Comparison of ENCODE assay signal across 8 cellular contexts in genomic region chr4:143337600-143338287, GRCh38. TPM values are rescaled to one million over a fixed set of nuclear protein-coding genes. Genes with fewer than 3 reads are reported as not detected.
DNase-seq lines count a peak whose midpoint lies in the region; ATAC-seq and TF ChIP-seq lines count a peak whose summit lies in the region.

No MANE protein-coding gene starts in this region.

- H3K27me3 Mint-ChIP-seq in CD8-positive, alpha-beta memory T cell, result peaks cover 42 to 57% of the 10 kb centered on the region in 2 donors
- peaks cover 46% of the 10 kb centered on the region for H3K27me3 Mint-ChIP-seq in activated T-helper 2 cell treated with anti-CD3 and anti-CD28 coated beads, Interferon-gamma antibody, Interleukin-2, Interleukin-4, amounts not matched to agents 10 μg/mL and 5 μg/mL and 100 μg/mL, durations not matched to agents 14 hours and 24 hours and 36 hours (ENCODE audit: low read depth)
- H3K27me3 Mint-ChIP-seq in osteocyte (ENCODE audit: unreplicated experiment), result no peaks in the 10 kb centered on the region

- CTCF ChIA-PET in CD8-positive, alpha-beta memory T cell (lab: Charles Lee), result no interaction called here

- peak in 1 of 12 donors; percentile 25 for TF ChIP-seq CTCF in heart left ventricle (IDR thresholded peaks at IDR 0.05)
- no peak for TF ChIP-seq CTCF in osteocyte (IDR thresholded peaks at IDR 0.05)

- H3K27ac ChIP-seq in CD8-positive, alpha-beta memory T cell (ENCODE audit: low read depth, low read length), result peak overlapping the region; percentile 24
- H3K27ac ChIP-seq in heart left ventricle, result peak overlapping the region in 11 of 12 donors; percentile 91 to 99 (median 95)

- DNase-seq in CD8-positive, alpha-beta memory T cell, result no peak
- DNase-seq in HUDEP-2 (lab: John Stamatoyannopoulos, UW; ENCODE audit: unreplicated experiment in 76 of 76) (peak in 57 of 76 experiments; percentile 4 to 63 (median 32)), heart left ventricle (peak; percentile 58 to 75 (median 67)), osteocyte (ENCODE audit: extremely low spot score, unreplicated experiment) (no peak), cerebellar nuclear complex (lab: John Stamatoyannopoulos, UW) (no peak)
- no peak for DNase-seq in activated T-helper 2 cell treated with anti-CD3 and anti-CD28 coated beads, Interferon-gamma antibody, Interleukin-2, Interleukin-4, amounts not matched to agents 10 μg/mL and 5 μg/mL and 100 μg/mL, durations not matched to agents 14 hours and 24 hours and 36 hours (ENCODE audit: low spot score)

- TF ChIP-seq POLR2A in heart left ventricle (IDR thresholded peaks at IDR 0.05), result no peak

- H3K27ac Mint-ChIP-seq in CD8-positive, alpha-beta memory T cell, result peak overlapping the region in 3 of 8 donors; percentile 18 to 82 (median 68)
- no peak overlapping the region for H3K27ac Mint-ChIP-seq in activated T-helper 2 cell treated with anti-CD3 and anti-CD28 coated beads, Interferon-gamma antibody, Interleukin-2, Interleukin-4, amounts not matched to agents 10 μg/mL and 5 μg/mL and 100 μg/mL, durations not matched to agents 14 hours and 24 hours and 36 hours
- H3K27ac Mint-ChIP-seq in osteocyte (ENCODE audit: unreplicated experiment), result peak overlapping the region; percentile 95

- H3K36me3 ChIP-seq in CD8-positive, alpha-beta memory T cell (ENCODE audit: insufficient read depth, low read length), result no peaks in the 10 kb centered on the region
- no peaks in the 10 kb centered on the region for H3K36me3 ChIP-seq in heart left ventricle

- peaks cover 0 to 1% (median 0%) of the 10 kb centered on the region in 5 donors for H3K9me3 Mint-ChIP-seq in CD8-positive, alpha-beta memory T cell
- H3K9me3 Mint-ChIP-seq in activated T-helper 2 cell treated with anti-CD3 and anti-CD28 coated beads, Interferon-gamma antibody, Interleukin-2, Interleukin-4, amounts not matched to agents 10 μg/mL and 5 μg/mL and 100 μg/mL, durations not matched to agents 14 hours and 24 hours and 36 hours, result no peaks in the 10 kb centered on the region
- H3K9me3 Mint-ChIP-seq in osteocyte (ENCODE audit: unreplicated experiment), result no peaks in the 10 kb centered on the region

- H3K4me1 Mint-ChIP-seq in CD8-positive, alpha-beta memory T cell, result peaks cover 4 to 15% (median 12%) of the 10 kb centered on the region in 3 donors
- H3K4me1 Mint-ChIP-seq in activated T-helper 2 cell treated with anti-CD3 and anti-CD28 coated beads, Interferon-gamma antibody, Interleukin-2, Interleukin-4, amounts not matched to agents 10 μg/mL and 5 μg/mL and 100 μg/mL, durations not matched to agents 14 hours and 24 hours and 36 hours (ENCODE audit: low read depth), result peaks cover 6% of the 10 kb centered on the region
- peaks cover 35% of the 10 kb centered on the region for H3K4me1 Mint-ChIP-seq in osteocyte (ENCODE audit: unreplicated experiment)

- H3K4me3 ChIP-seq in CD8-positive, alpha-beta memory T cell (ENCODE audit: low read length), result peak overlapping the region; percentile 41
- peak overlapping the region; percentile 64 to 99 (median 94) for H3K4me3 ChIP-seq in heart left ventricle

- intact Hi-C loops in activated T-helper 2 cell treated with anti-CD3 and anti-CD28 coated beads, Interferon-gamma antibody, Interleukin-2, Interleukin-4, amounts not matched to agents 10 μg/mL and 5 μg/mL and 100 μg/mL, durations not matched to agents 14 hours and 24 hours and 36 hours (cut with micrococcal nuclease), result loop anchor here (1.0 to 2.0 kb wide), 2 partner anchors 153 to 176 kb away; partner anchors contain the start of genes SMARCA5 and USP38
- intact Hi-C loops in heart left ventricle (cut with DNase I), result loop anchor here (2.0 to 10.0 kb wide), 21 partner anchors 40 to 177 kb away; partner anchors contain the start of gene SMARCA5 (in 2 of the 10)

- H3K4me3 Mint-ChIP-seq in CD8-positive, alpha-beta memory T cell, result peak overlapping the region; percentile 64 to 92 (median 86)
- peak overlapping the region; percentile 88 for H3K4me3 Mint-ChIP-seq in activated T-helper 2 cell treated with anti-CD3 and anti-CD28 coated beads, Interferon-gamma antibody, Interleukin-2, Interleukin-4, amounts not matched to agents 10 μg/mL and 5 μg/mL and 100 μg/mL, durations not matched to agents 14 hours and 24 hours and 36 hours (ENCODE audit: low read depth)
- peak overlapping the region; percentile 99 for H3K4me3 Mint-ChIP-seq in osteocyte (ENCODE audit: unreplicated experiment)

- 0 to 1% (median 1%) methylated on average over 24 to 25 of the region's 25 CpGs for WGBS in heart left ventricle, 4 donors

- peaks cover 0 to 5% (median 0%) of the 10 kb centered on the region in 3 donors for H3K36me3 Mint-ChIP-seq in CD8-positive, alpha-beta memory T cell
- H3K36me3 Mint-ChIP-seq in activated T-helper 2 cell treated with anti-CD3 and anti-CD28 coated beads, Interferon-gamma antibody, Interleukin-2, Interleukin-4, amounts not matched to agents 10 μg/mL and 5 μg/mL and 100 μg/mL, durations not matched to agents 14 hours and 24 hours and 36 hours (ENCODE audit: low read depth), result no peaks in the 10 kb centered on the region
- H3K36me3 Mint-ChIP-seq in osteocyte (ENCODE audit: unreplicated experiment), result peaks cover 3% of the 10 kb centered on the region

- H3K4me1 ChIP-seq in CD8-positive, alpha-beta memory T cell (ENCODE audit: insufficient read depth, low read length), result no peaks in the 10 kb centered on the region
- H3K4me1 ChIP-seq in heart left ventricle, result peaks cover 0 to 53% (median 29%) of the 10 kb centered on the region in 12 donors

- H3K27me3 ChIP-seq in CD8-positive, alpha-beta memory T cell (ENCODE audit: insufficient read depth, low read length, poor library complexity, severe bottlenecking), result peaks cover 8% of the 10 kb centered on the region
- H3K27me3 ChIP-seq in heart left ventricle, result no peaks in the 10 kb centered on the region

- H3K9me3 ChIP-seq in CD8-positive, alpha-beta memory T cell (ENCODE audit: low read length), result no peaks in the 10 kb centered on the region
- no peaks in the 10 kb centered on the region for H3K9me3 ChIP-seq in heart left ventricle

- POLR2A ChIA-PET in CD8-positive, alpha-beta memory T cell (lab: Charles Lee), result no interaction called here

- ATAC-seq in heart left ventricle (peak in 1 of 4 donors; percentile 21), HG02884 (IDR thresholded peaks at IDR 0.05; ENCODE audit: unreplicated experiment) (no peak), HG03354 (IDR thresholded peaks at IDR 0.05; ENCODE audit: poor library complexity, severe bottlenecking, unreplicated experiment) (no peak)

RNA-seq across cellular contexts. Expression of gene GAB1, which starts 1.1 kb away (rescaled TPM):
- under 1 TPM; 0.15 to 0.95 TPM for total RNA-seq in CD8-positive, alpha-beta memory T cell
- 0.02 TPM for polyA plus RNA-seq in CD8-positive, alpha-beta memory T cell
- total RNA-seq in activated T-helper 2 cell treated with anti-CD3 and anti-CD28 coated beads, Interferon-gamma antibody, Interleukin-2, Interleukin-4, amounts not matched to agents 10 μg/mL and 5 μg/mL and 100 μg/mL, durations not matched to agents 14 hours and 24 hours and 36 hours, result 0.78 and 0.96 TPM in 2 replicates
- total RNA-seq in heart left ventricle (100 to 1,000 TPM in 3 of 9 donors, 10 to 100 TPM in 6; 49.4 to 130 (median 80.6) TPM), osteocyte (32.6 and 40.0 TPM in 2 replicates)
- polyA plus RNA-seq in heart left ventricle, result 10 to 100 TPM; 15.3 to 25.2 TPM

Comparison
In these comparisons a context has a peak if more than half of its experiments do, and no peak if none do; other contexts are left out.
1. DNase-seq: peak in HUDEP-2 (57 of 76) and heart left ventricle (5 of 5); none in CD8-positive, alpha-beta memory T cell (0 of 5), activated T-helper 2 cell treated with anti-CD3 and anti-CD28 coated beads, Interferon-gamma antibody, Interleukin-2, Interleukin-4, amounts not matched to agents 10 μg/mL and 5 μg/mL and 100 μg/mL, durations not matched to agents 14 hours and 24 hours and 36 hours (single experiment), osteocyte (single experiment) and cerebellar nuclear complex (0 of 2).
2. RNA of gene GAB1, which starts 1.1 kb away (total RNA-seq): 49.4 to 130 TPM in heart left ventricle and 32.6 to 40.0 TPM in osteocyte; 0.78 to 0.96 TPM in activated T-helper 2 cell treated with anti-CD3 and anti-CD28 coated beads, Interferon-gamma antibody, Interleukin-2, Interleukin-4, amounts not matched to agents 10 μg/mL and 5 μg/mL and 100 μg/mL, durations not matched to agents 14 hours and 24 hours and 36 hours and 0.15 to 0.95 TPM in CD8-positive, alpha-beta memory T cell; every median in the first group is over 10 times any median in the second.
3. Peak in every context shown above with its lines, with median percentiles within 50 percentile points of each other: H3K4me3 Mint-ChIP-seq.